In genomic region chr2:235026137-235026536, GRCh38 we compare ENCODE assay signal across 10 cellular contexts.
DNase-seq lines count a peak whose midpoint lies in the region; ATAC-seq, FAIRE-seq and TF ChIP-seq lines count a peak whose summit lies in the region.
"Had no signal": no experiment of that assay in that cellular context is flagged by ENCODE, and none has a peak within 500 bp of the region (broad histone marks: within the 10 kb centered on the region; RNA-seq: fewer than 3 reads in every experiment).

No MANE protein-coding gene starts in this region.

- no peak overlapping the region for H3K4me3 Mint-ChIP-seq in GM23338
- no peak overlapping the region for H3K4me3 Mint-ChIP-seq in activated CD4-positive, alpha-beta T cell treated with anti-CD3 and anti-CD28 coated beads, Interleukin-2, amount 10 ng/mL, durations not matched to agents 7 days and 5 days

- WGBS in SK-N-SH (ENCODE audit: low lambda C conversion rate), result 24% methylated on average over 9 of the region's 9 CpGs
- WGBS in small intestine, 3 donors, result 23 to 71% (median 39%) methylated on average over 7 to 9 of the region's 9 CpGs

- TF ChIP-seq CTCF in GM23338 (conservative IDR thresholded peaks at IDR 0.05; ENCODE audit: low read depth in 2 of 2), result no peak
- TF ChIP-seq CTCF in SK-N-SH (IDR thresholded peaks at IDR 0.05), result no peak

- H3K36me3 Mint-ChIP-seq in GM23338 (ENCODE audit: low read depth), result no peaks in the 10 kb centered on the region; the same call in 2 of the 3 replicates
- no peaks in the 10 kb centered on the region for H3K36me3 Mint-ChIP-seq in activated CD4-positive, alpha-beta T cell treated with anti-CD3 and anti-CD28 coated beads, Interleukin-2, amount 10 ng/mL, durations not matched to agents 7 days and 5 days (ENCODE audit: low read depth)

- H3K27ac ChIP-seq in GM23338 (ENCODE audit: low read depth) (no peak overlapping the region), SK-N-SH (ENCODE audit: low read depth in 2 of 2, low read length in 1 of 2) (peak overlapping the region; percentile 54 to 86; a peak in 3 of 4 replicates), small intestine (ENCODE audit: low read depth in 1 of 2, low read length in 1 of 2) (peak overlapping the region in 1 of 2 donors; percentile 14), caudate nucleus (ENCODE audit: low read depth, low read length) (no peak overlapping the region)
- H3K27ac ChIP-seq: right lobe of liver had no signal

- H3K27me3 ChIP-seq in GM23338 (ENCODE audit: insufficient read depth) (no peaks in the 10 kb centered on the region), SK-N-SH (ENCODE audit: insufficient read depth) (no peaks in the 10 kb centered on the region), small intestine (ENCODE audit: control insufficient read depth in 2 of 2, insufficient read depth in 2 of 2, low read length in 2 of 2) (no peaks in the 10 kb centered on the region)
- H3K27me3 ChIP-seq: right lobe of liver had no signal

- no peak for TF ChIP-seq RAD21 in SK-N-SH (IDR thresholded peaks at IDR 0.05; ENCODE audit: low read length)

- TF ChIP-seq EP300 in SK-N-SH (IDR thresholded peaks at IDR 0.05; ENCODE audit: borderline replicate concordance in 1 of 2, low read depth in 1 of 2, low read length in 1 of 2), result peak in 1 of 2 experiments; percentile 49; a peak in 1 of 4 replicates

- FAIRE-seq in small intestine (lab: Jason Lieb, UNC), result no peak

- H3K79me2 ChIP-seq in GM23338 (replicated peaks; ENCODE audit: insufficient read depth) (peaks cover 94% of the 10 kb centered on the region), SK-N-SH (ENCODE audit: insufficient read depth) (peaks cover 91% of the 10 kb centered on the region)

- H2AFZ ChIP-seq in GM23338 (no peak overlapping the region), SK-N-SH (ENCODE audit: low read depth) (no peak overlapping the region)

- peak overlapping the region; percentile 73; the same call in 1 of the 2 replicates for H3K27ac Mint-ChIP-seq in GM23338
- no peak overlapping the region for H3K27ac Mint-ChIP-seq in activated CD4-positive, alpha-beta T cell treated with anti-CD3 and anti-CD28 coated beads, Interleukin-2, amount 10 ng/mL, durations not matched to agents 7 days and 5 days

- no peaks in the 10 kb centered on the region for H3K9me3 ChIP-seq in SK-N-SH
- no peaks in the 10 kb centered on the region for H3K9me3 ChIP-seq in small intestine (ENCODE audit: control insufficient read depth, low read depth)
- H3K9me3 ChIP-seq: right lobe of liver had no signal

- H4K20me1 ChIP-seq in GM23338 (replicated peaks; ENCODE audit: insufficient read depth), result peaks cover 8% of the 10 kb centered on the region; the same call in 1 of the 2 replicates
- no peaks in the 10 kb centered on the region; the same call in none of the 2 replicates for H4K20me1 ChIP-seq in SK-N-SH (ENCODE audit: insufficient read depth)

- H3K4me3 ChIP-seq in GM23338, result no peak overlapping the region
- no peak overlapping the region for H3K4me3 ChIP-seq in SK-N-SH (ENCODE audit: low read depth in 2 of 2, low read length in 1 of 2)
- H3K4me3 ChIP-seq in small intestine (ENCODE audit: low read depth in 1 of 2, low read length in 2 of 2), result no peak overlapping the region
- H3K4me3 ChIP-seq: right lobe of liver had no signal

- H3K4me1 ChIP-seq in GM23338 (ENCODE audit: insufficient read depth), result no peaks in the 10 kb centered on the region; the same call in 1 of the 2 replicates
- peaks cover 37 to 42% of the 10 kb centered on the region in 2 experiments for H3K4me1 ChIP-seq in SK-N-SH (ENCODE audit: control insufficient read depth in 1 of 2, insufficient read depth in 2 of 2, low read depth in 1 of 2, low read length in 1 of 2)
- H3K4me1 ChIP-seq in small intestine (ENCODE audit: control insufficient read depth in 2 of 2, insufficient read depth in 1 of 2, low read depth in 1 of 2, low read length in 1 of 2), result peaks cover 9 to 21% of the 10 kb centered on the region in 2 donors

- no peak overlapping the region for H3K4me2 ChIP-seq in GM23338
- peak overlapping the region; percentile 82; the same call in 1 of the 2 replicates for H3K4me2 ChIP-seq in SK-N-SH

- no peak overlapping the region for H3K9ac ChIP-seq in SK-N-SH

- H3F3A ChIP-seq in GM23338 (replicated peaks; ENCODE audit: low read depth) (no peaks in the 10 kb centered on the region), SK-N-SH (replicated peaks; ENCODE audit: insufficient read depth) (peaks cover 19% of the 10 kb centered on the region)

- no peak for ATAC-seq in GM23338
- ATAC-seq in HG03378 (IDR thresholded peaks at IDR 0.05; ENCODE audit: unreplicated experiment), result no peak
- no peak for ATAC-seq in GM21423 (IDR thresholded peaks at IDR 0.05; ENCODE audit: unreplicated experiment)

- H3K27me3 Mint-ChIP-seq in GM23338 (ENCODE audit: insufficient read depth, low read depth, poor library complexity), result peaks cover 8% of the 10 kb centered on the region
- no peaks in the 10 kb centered on the region for H3K27me3 Mint-ChIP-seq in activated CD4-positive, alpha-beta T cell treated with anti-CD3 and anti-CD28 coated beads, Interleukin-2, amount 10 ng/mL, durations not matched to agents 7 days and 5 days

- H3K9me3 Mint-ChIP-seq in GM23338, result no peaks in the 10 kb centered on the region
- H3K9me3 Mint-ChIP-seq in activated CD4-positive, alpha-beta T cell treated with anti-CD3 and anti-CD28 coated beads, Interleukin-2, amount 10 ng/mL, durations not matched to agents 7 days and 5 days, result no peaks in the 10 kb centered on the region

- H3K9me2 ChIP-seq in GM23338 (ENCODE audit: insufficient read depth), result no peaks in the 10 kb centered on the region
- H3K9me2 ChIP-seq in SK-N-SH, result no peaks in the 10 kb centered on the region

- H3K4me1 Mint-ChIP-seq in GM23338, result peaks cover 39% of the 10 kb centered on the region
- no peaks in the 10 kb centered on the region for H3K4me1 Mint-ChIP-seq in activated CD4-positive, alpha-beta T cell treated with anti-CD3 and anti-CD28 coated beads, Interleukin-2, amount 10 ng/mL, durations not matched to agents 7 days and 5 days

- CTCF ChIA-PET in SK-N-SH (lab: Yijun Ruan, JAX), result interaction anchor here (0.6 kb wide), 1 partner anchor 324 kb away, joined by 3 read pairs; no protein-coding TSS in a partner anchor
- CTCF ChIA-PET in activated CD4-positive, alpha-beta T cell treated with anti-CD3 and anti-CD28 coated beads, Interleukin-2, amount 10 ng/mL, durations not matched to agents 7 days and 5 days (lab: Charles Lee), result no interaction called here

- no peaks in the 10 kb centered on the region for H3K36me3 ChIP-seq in GM23338 (ENCODE audit: insufficient read depth)
- no peaks in the 10 kb centered on the region for H3K36me3 ChIP-seq in SK-N-SH (replicated peaks in 1 of 2; ENCODE audit: control insufficient read depth in 1 of 2, insufficient read depth in 2 of 2, low read length in 1 of 2)
- no peaks in the 10 kb centered on the region for H3K36me3 ChIP-seq in small intestine (ENCODE audit: control insufficient read depth in 2 of 2, insufficient read depth in 2 of 2, low read length in 2 of 2)
- H3K36me3 ChIP-seq: right lobe of liver had no signal

- DNase-seq in GM23338 (ENCODE audit: low spot score), result no peak
- no peak for DNase-seq in SK-N-SH
- peak; percentile 67 for DNase-seq in fibroblast of the conjunctiva (ENCODE audit: low read depth)
- peak; percentile 76 for DNase-seq in small intestine
- DNase-seq in activated CD4-positive, alpha-beta T cell treated with anti-CD3 and anti-CD28 coated beads, Interleukin-2, amount 10 ng/mL, durations not matched to agents 7 days and 5 days, result no peak
- DNase-seq in caudate nucleus (lab: John Stamatoyannopoulos, UW), result no peak
- DNase-seq: activated naive CD4-positive, alpha-beta T cell treated with anti-CD3 and anti-CD28 coated beads, Interleukin-2, amount 50 U/mL, for 16 hours; right lobe of liver had no signal

- POLR2A ChIA-PET in SK-N-SH (lab: Yijun Ruan, JAX), result no interaction called here
- POLR2A ChIA-PET in activated CD4-positive, alpha-beta T cell treated with anti-CD3 and anti-CD28 coated beads, Interleukin-2, amount 10 ng/mL, durations not matched to agents 7 days and 5 days (lab: Charles Lee), result no interaction called here

TF ChIP-seq in GM23338, 12 proteins besides CTCF, POLR2A, EP300 and RAD21 (continues in another document):
- TF ChIP-seq EZH2phosphoT487 (IDR thresholded peaks at IDR 0.05; ENCODE audit: unreplicated experiment) (no peak), CREB1 (CRISPR knock-in tag; IDR thresholded peaks at IDR 0.05; ENCODE audit: low read depth) (no peak), EZH2 (IDR thresholded peaks at IDR 0.05; ENCODE audit: low read depth, unreplicated experiment) (no peak), ZNF331 (CRISPR knock-in tag; IDR thresholded peaks at IDR 0.05; ENCODE audit: low read depth) (no peak), NANOG (IDR thresholded peaks at IDR 0.05; ENCODE audit: borderline replicate concordance) (no peak)

TF ChIP-seq in SK-N-SH, 30 proteins besides CTCF, POLR2A, EP300 and RAD21 (continues in another document):
- peak; percentile 84 for TF ChIP-seq NFIC (IDR thresholded peaks at IDR 0.05; ENCODE audit: borderline replicate concordance)
- TF ChIP-seq TCF12 (IDR thresholded peaks at IDR 0.05), result peak; percentile 79
- no peak for TF ChIP-seq REST (IDR thresholded peaks at IDR 0.05; ENCODE audit: low read depth, low read length)
- no peak for TF ChIP-seq GABPA (IDR thresholded peaks at IDR 0.05; ENCODE audit: low read depth)
- TF ChIP-seq FOSL2 (IDR thresholded peaks at IDR 0.05; ENCODE audit: borderline replicate concordance, low read depth), result peak; percentile 88

Comparison
In these comparisons a context has a peak if more than half of its experiments do, and no peak if none do; other contexts are left out.
1. DNase-seq: peak in fibroblast of the conjunctiva (single experiment) and small intestine (single experiment); none in GM23338 (single experiment), SK-N-SH (single experiment), activated CD4-positive, alpha-beta T cell treated with anti-CD3 and anti-CD28 coated beads, Interleukin-2, amount 10 ng/mL, durations not matched to agents 7 days and 5 days (single experiment) and caudate nucleus (0 of 61).
2. H3K27ac ChIP-seq: peak in SK-N-SH (2 of 2); none in GM23338 (single experiment) and caudate nucleus (single experiment).